In genomic region chr5:172089298-172090117, GRCh38 we compare ENCODE assay signal across 21 cellular contexts.
DNase-seq lines count a peak whose midpoint lies in the region; ATAC-seq and TF ChIP-seq lines count a peak whose summit lies in the region.
"Had no signal": no experiment of that assay in that cellular context is flagged by ENCODE, and none has a peak within 500 bp of the region (broad histone marks: within the 10 kb centered on the region; RNA-seq: fewer than 3 reads in every experiment).

No MANE protein-coding gene starts in this region.

- ATAC-seq in CD4-positive, alpha-beta T cell (ENCODE audit: poor library complexity) = no peak
- ATAC-seq in activated CD8-positive, alpha-beta T cell treated with anti-CD3 and anti-CD28 coated beads, Interleukin-2, amount 10 ng/mL, durations not matched to agents 7 days and 5 days = no peak
- no peak for ATAC-seq in HG03159 (IDR thresholded peaks at IDR 0.05; ENCODE audit: unreplicated experiment)
- no peak for ATAC-seq in GM21825 (IDR thresholded peaks at IDR 0.05; ENCODE audit: unreplicated experiment)
- ATAC-seq: heart left ventricle, left cardiac atrium had no signal

- POLR2A ChIA-PET in CD4-positive, alpha-beta T cell (lab: Charles Lee) = no interaction called here
- POLR2A ChIA-PET in activated CD8-positive, alpha-beta T cell treated with anti-CD3 and anti-CD28 coated beads, Interleukin-2, amount 10 ng/mL, durations not matched to agents 7 days and 5 days (lab: Charles Lee) = no interaction called here

- no peak overlapping the region for H3K4me3 Mint-ChIP-seq in CD14-positive monocyte
- no peak overlapping the region for H3K4me3 Mint-ChIP-seq in CD4-positive, alpha-beta T cell
- H3K4me3 Mint-ChIP-seq in activated CD8-positive, alpha-beta T cell treated with anti-CD3 and anti-CD28 coated beads, Interleukin-2, amount 10 ng/mL, durations not matched to agents 7 days and 5 days = no peak overlapping the region
- H3K4me3 Mint-ChIP-seq in immature natural killer cell = no peak overlapping the region
- H3K4me3 Mint-ChIP-seq: type B pancreatic cell had no signal

- H3K27ac Mint-ChIP-seq in CD14-positive monocyte = peak overlapping the region in 2 of 7 donors; percentile 52 to 70
- peak overlapping the region; percentile 69 for H3K27ac Mint-ChIP-seq in CD4-positive, alpha-beta T cell
- peak overlapping the region; percentile 23 for H3K27ac Mint-ChIP-seq in activated CD8-positive, alpha-beta T cell treated with anti-CD3 and anti-CD28 coated beads, Interleukin-2, amount 10 ng/mL, durations not matched to agents 7 days and 5 days
- H3K27ac Mint-ChIP-seq in immature natural killer cell = peak overlapping the region; percentile 10 to 84 (median 38)
- H3K27ac Mint-ChIP-seq: type B pancreatic cell had no signal

- no peaks in the 10 kb centered on the region for H3K4me1 Mint-ChIP-seq in CD14-positive monocyte
- H3K4me1 Mint-ChIP-seq in CD4-positive, alpha-beta T cell (ENCODE audit: low read depth) = no peaks in the 10 kb centered on the region
- no peaks in the 10 kb centered on the region for H3K4me1 Mint-ChIP-seq in activated CD8-positive, alpha-beta T cell treated with anti-CD3 and anti-CD28 coated beads, Interleukin-2, amount 10 ng/mL, durations not matched to agents 7 days and 5 days (ENCODE audit: low read depth)
- H3K4me1 Mint-ChIP-seq in immature natural killer cell = peaks cover 8 to 20% of the 10 kb centered on the region in 2 donors

- H3K9me3 ChIP-seq in CD4-positive, alpha-beta T cell (ENCODE audit: control insufficient read depth, low read length) = no peaks in the 10 kb centered on the region
- H3K9me3 ChIP-seq: heart left ventricle, SK-N-SH had no signal

- intact Hi-C loops in CD14-positive monocyte (cut with micrococcal nuclease) = no loop called here
- intact Hi-C loops in CD4-positive, alpha-beta T cell (cut with DNase I, micrococcal nuclease) = no loop called here

- no peak for TF ChIP-seq CTCF in CD14-positive monocyte (IDR thresholded peaks at IDR 0.05)
- TF ChIP-seq CTCF in CD4-positive, alpha-beta T cell (IDR thresholded peaks at IDR 0.05) = no peak

- H3K9me3 Mint-ChIP-seq in CD14-positive monocyte = no peaks in the 10 kb centered on the region
- H3K9me3 Mint-ChIP-seq in CD4-positive, alpha-beta T cell = no peaks in the 10 kb centered on the region
- H3K9me3 Mint-ChIP-seq in activated CD8-positive, alpha-beta T cell treated with anti-CD3 and anti-CD28 coated beads, Interleukin-2, amount 10 ng/mL, durations not matched to agents 7 days and 5 days (ENCODE audit: insufficient read depth) = no peaks in the 10 kb centered on the region
- no peaks in the 10 kb centered on the region for H3K9me3 Mint-ChIP-seq in immature natural killer cell
- H3K9me3 Mint-ChIP-seq: type B pancreatic cell had no signal

- H3K36me3 Mint-ChIP-seq in CD14-positive monocyte (peaks cover 52 to 79% of the 10 kb centered on the region in 2 donors), immature natural killer cell (peaks cover 12 to 26% (median 18%) of the 10 kb centered on the region in 3 donors)
- peaks cover 61% of the 10 kb centered on the region for H3K36me3 Mint-ChIP-seq in CD4-positive, alpha-beta T cell (ENCODE audit: low read depth)
- H3K36me3 Mint-ChIP-seq in activated CD8-positive, alpha-beta T cell treated with anti-CD3 and anti-CD28 coated beads, Interleukin-2, amount 10 ng/mL, durations not matched to agents 7 days and 5 days (ENCODE audit: low read depth) = peaks cover 54% of the 10 kb centered on the region

- H3K27me3 Mint-ChIP-seq in CD14-positive monocyte (ENCODE audit: low read depth in 3 of 3) (no peaks in the 10 kb centered on the region), immature natural killer cell (ENCODE audit: low read depth in 3 of 3) (peaks cover 0 to 38% (median 26%) of the 10 kb centered on the region in 3 donors)
- H3K27me3 Mint-ChIP-seq in CD4-positive, alpha-beta T cell = no peaks in the 10 kb centered on the region
- no peaks in the 10 kb centered on the region for H3K27me3 Mint-ChIP-seq in activated CD8-positive, alpha-beta T cell treated with anti-CD3 and anti-CD28 coated beads, Interleukin-2, amount 10 ng/mL, durations not matched to agents 7 days and 5 days (ENCODE audit: low read depth)
- H3K27me3 Mint-ChIP-seq: type B pancreatic cell had no signal

- CTCF ChIA-PET in CD4-positive, alpha-beta T cell (lab: Charles Lee) = no interaction called here
- CTCF ChIA-PET in activated CD8-positive, alpha-beta T cell treated with anti-CD3 and anti-CD28 coated beads, Interleukin-2, amount 10 ng/mL, durations not matched to agents 7 days and 5 days (lab: Charles Lee) = no interaction called here

- no peak overlapping the region for H3K27ac ChIP-seq in CD4-positive, alpha-beta T cell (ENCODE audit: low read depth, low read length)
- H3K27ac ChIP-seq: heart left ventricle had no signal

- no peaks in the 10 kb centered on the region for H3K27me3 ChIP-seq in CD4-positive, alpha-beta T cell (ENCODE audit: control insufficient read depth, insufficient read depth, low read length)
- H3K27me3 ChIP-seq: heart left ventricle had no signal

- DNase-seq in CD14-positive monocyte (ENCODE audit: low spot score) (peak; percentile 37), immature natural killer cell (no peak), NCI-H510A treated with DMSO at 0.1 percent for 48 hours (lab: John Stamatoyannopoulos, UW) (no peak), AG08396 (ENCODE audit: low spot score) (no peak)
- no peak for DNase-seq in CD4-positive, alpha-beta T cell
- DNase-seq in activated CD8-positive, alpha-beta T cell treated with anti-CD3 and anti-CD28 coated beads, Interleukin-2, amount 10 ng/mL, durations not matched to agents 7 days and 5 days = no peak
- DNase-seq: activated CD4-positive, alpha-beta T cell treated with anti-CD3 and anti-CD28 coated beads, Interleukin-2, amount 50 U/mL, for 48 hours; DMS53; erythroblast; GDM1; heart left ventricle; left cardiac atrium; NCI-H1092; NCI-H1930; NCI-H226; NCI-H82; occipital lobe; SK-N-SH had no signal
